ENCODE assay signal across 9 cellular contexts in the genomic region with DNA sequence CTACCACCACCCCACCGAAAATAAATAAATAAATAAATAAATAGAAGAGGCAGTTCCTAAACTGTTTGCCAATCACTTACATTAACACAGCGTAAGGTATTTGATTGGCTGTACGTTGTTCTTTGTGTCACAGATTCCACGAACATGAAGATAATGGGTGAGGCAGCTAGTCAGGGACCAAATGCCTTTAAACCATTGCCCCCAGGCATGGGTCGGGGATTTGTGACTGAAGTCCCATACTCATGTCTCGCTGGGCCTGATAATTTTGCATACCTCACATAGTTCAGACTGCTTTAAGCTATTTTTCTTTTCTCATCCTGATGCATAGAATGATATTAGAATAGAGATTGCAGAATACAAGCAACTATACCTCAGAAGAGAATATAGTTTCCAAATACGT. TPM values are rescaled to one million over a fixed set of nuclear protein-coding genes. Genes with fewer than 3 reads are reported as not detected.
"Had no signal": no experiment of that assay in that cellular context is flagged by ENCODE, and none has a peak within 500 bp of the region (broad histone marks: within the 10 kb centered on the region; RNA-seq: fewer than 3 reads in every experiment).

No MANE protein-coding gene starts in this region.

- H3K27ac ChIP-seq: GM23248 had no signal

- H3K27ac Mint-ChIP-seq: HFFc6 had no signal

- DNase-seq: GM23248, GOT3, H7, HFFc6, IMR-90 had no signal

- H3K36me3 ChIP-seq: HAP-1 had no signal

- H3K9me3 ChIP-seq: HAP-1 had no signal

- H3K9ac ChIP-seq: GM23248 had no signal

- H3K4me3 Mint-ChIP-seq: HFFc6 had no signal

- H2AFZ ChIP-seq: GM23248 had no signal

- H3K4me3 ChIP-seq: GM23248, HAP-1, K562 had no signal

- H3K9me3 Mint-ChIP-seq: HFFc6 had no signal

RNA-seq across cellular contexts. Expression of a gene that starts 17.3 kb away (rescaled TPM):
- total RNA-seq: GM23248, H4, H7, HFFc6, IMR-90, K562 had no signal
- polyA plus RNA-seq: GM23248, IMR-90, K562 had no signal

RNA-seq across cellular contexts. Expression of a gene that starts 53.7 kb away (rescaled TPM):
- total RNA-seq: GM23248, HT-29 had no signal
